In the genomic region with DNA sequence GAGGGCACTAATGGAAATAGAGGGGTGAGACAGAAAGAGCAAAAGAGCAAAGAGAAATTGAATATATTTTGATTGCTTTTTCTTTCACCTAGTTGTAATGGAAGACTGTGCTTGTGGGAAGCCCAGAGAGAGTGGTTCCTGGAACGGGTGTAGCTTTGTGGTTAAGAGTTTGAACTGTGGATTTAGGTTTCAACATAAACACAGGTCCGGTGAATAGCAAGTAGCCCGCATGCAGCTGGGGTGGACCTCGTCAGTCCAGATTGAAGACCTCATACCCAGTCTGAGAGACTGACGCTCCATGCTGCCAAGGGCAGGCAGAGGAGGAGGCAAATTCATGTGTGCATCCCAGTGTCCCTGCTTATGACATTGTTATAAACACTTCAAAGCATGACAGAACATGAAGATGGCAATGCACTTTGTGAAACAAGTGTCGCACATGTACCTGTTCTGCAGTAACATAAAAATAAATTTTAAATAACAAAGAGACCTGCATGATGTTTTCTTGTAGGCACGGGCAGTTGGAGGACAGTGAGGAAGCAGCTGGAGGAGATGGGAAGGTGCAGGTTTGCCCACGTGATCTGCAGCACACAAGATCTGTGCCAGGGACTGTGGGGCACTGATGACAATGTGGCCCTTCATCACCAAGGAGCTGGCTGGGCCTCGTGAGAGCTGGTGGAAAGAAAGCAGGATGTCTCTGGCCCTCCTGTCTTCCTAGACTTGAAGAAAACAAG, we compare ENCODE assay signal across 19 cellular contexts.
DNase-seq lines count a peak whose midpoint lies in the region; ATAC-seq and TF ChIP-seq lines count a peak whose summit lies in the region.
"Had no signal": no experiment of that assay in that cellular context is flagged by ENCODE, and none has a peak within 500 bp of the region (broad histone marks: within the 10 kb centered on the region; RNA-seq: fewer than 3 reads in every experiment).

No MANE protein-coding gene starts in this region.

- H2BK5ac ChIP-seq in IMR-90 (ENCODE audit: low read depth, low read length, poor library complexity, severe bottlenecking): no peak overlapping the region

- no peaks in the 10 kb centered on the region for H3K4me1 Mint-ChIP-seq in activated CD4-positive, alpha-beta memory T cell treated with anti-CD3 and anti-CD28 coated beads for 36 hours (ENCODE audit: low read depth)

- no peak for TF ChIP-seq CTCF in IMR-90 (conservative IDR thresholded peaks at IDR 0.05; ENCODE audit: low read depth, low read length)
- no peak for TF ChIP-seq CTCF in fibroblast of villous mesenchyme (IDR thresholded peaks at IDR 0.05; ENCODE audit: insufficient read depth, low read depth, low read length)
- TF ChIP-seq CTCF in parathyroid adenoma (IDR thresholded peaks at IDR 0.05): no peak

- H2BK120ac ChIP-seq in IMR-90 (ENCODE audit: low read depth, low read length): no peak overlapping the region

- intact Hi-C loops in IMR-90 (cut with micrococcal nuclease) (no loop called here), posterior cingulate gyrus (cut with DNase I) (no loop called here)
- intact Hi-C loops in activated CD4-positive, alpha-beta memory T cell treated with anti-CD3 and anti-CD28 coated beads for 36 hours (cut with micrococcal nuclease): no loop called here

- H4K91ac ChIP-seq in IMR-90 (ENCODE audit: insufficient read depth, low read depth, low read length): no peak overlapping the region

- no peaks in the 10 kb centered on the region for H3K36me3 Mint-ChIP-seq in activated CD4-positive, alpha-beta memory T cell treated with anti-CD3 and anti-CD28 coated beads for 36 hours

- H2BK20ac ChIP-seq in IMR-90 (ENCODE audit: low read depth, low read length): no peak overlapping the region

- H2AK5ac ChIP-seq in IMR-90 (ENCODE audit: low read depth, low read length): no peak overlapping the region

- no peak overlapping the region for H4K8ac ChIP-seq in IMR-90 (ENCODE audit: low read depth in 2 of 2, low read length in 2 of 2)

- H4K5ac ChIP-seq in IMR-90 (ENCODE audit: low read depth, low read length): no peak overlapping the region

- no peak overlapping the region for H3K14ac ChIP-seq in IMR-90 (replicated peaks; ENCODE audit: low read depth, low read length)

- no peaks in the 10 kb centered on the region for H3K27me3 Mint-ChIP-seq in activated CD4-positive, alpha-beta memory T cell treated with anti-CD3 and anti-CD28 coated beads for 36 hours

- no peak overlapping the region for H3K27ac Mint-ChIP-seq in activated CD4-positive, alpha-beta memory T cell treated with anti-CD3 and anti-CD28 coated beads for 36 hours

- H3K23ac ChIP-seq in IMR-90 (ENCODE audit: low read depth, low read length): no peak overlapping the region

- ATAC-seq in IMR-90 (ENCODE audit: low read depth): no peak

- H3K4me1 ChIP-seq in IMR-90 (ENCODE audit: control insufficient read depth, insufficient read depth, low read length) (no peaks in the 10 kb centered on the region), parathyroid adenoma (no peaks in the 10 kb centered on the region)

- no peaks in the 10 kb centered on the region for H3K9me1 ChIP-seq in IMR-90 (ENCODE audit: insufficient read depth, low read length)

- DNase-seq in IMR-90 (peak; percentile 5), OCI-M1 (lab: John Stamatoyannopoulos, UW) (peak; percentile 9), fibroblast of villous mesenchyme (ENCODE audit: low read depth) (peak; percentile 81), posterior cingulate gyrus (no peak), hepatic stellate cell (ENCODE audit: low spot score) (no peak), SHP77 treated with DMSO at 0.1 percent for 48 hours (lab: John Stamatoyannopoulos, UW) (no peak)
- no peak for DNase-seq in activated CD4-positive, alpha-beta memory T cell treated with anti-CD3 and anti-CD28 coated beads for 36 hours
- DNase-seq: ACHN, C1 segment of cervical spinal cord, DMS79 treated with DMSO at 0.1 percent for 48 hours, NCI-H1417 treated with DMSO at 0.1 percent for 48 hours, NCI-H2081, NCI-H226, NCI-H524, NCI-H82, PC-9 had no signal

- no peak overlapping the region for H2AFZ ChIP-seq in IMR-90 (replicated peaks; ENCODE audit: low read length, poor library complexity)
- peak overlapping the region; percentile 33 for H2AFZ ChIP-seq in parathyroid adenoma
- H2AFZ ChIP-seq: PC-9 had no signal

- dilution Hi-C loops in IMR-90 (cut with HindIII; ENCODE audit: low sequenced_read_pairs, unreplicated experiment): no loop called here

- H4K20me1 ChIP-seq in IMR-90 (ENCODE audit: insufficient read depth, low read length): no peaks in the 10 kb centered on the region

- H3K9ac ChIP-seq in IMR-90 (ENCODE audit: low read depth, low read length) (no peak overlapping the region), parathyroid adenoma (no peak overlapping the region)
- H3K9ac ChIP-seq: KMS-11 had no signal

- TF ChIP-seq POLR2A in IMR-90 (IDR thresholded peaks at IDR 0.05; ENCODE audit: low read depth, low read length): no peak

- H3K18ac ChIP-seq in IMR-90 (ENCODE audit: low read depth, low read length): no peak overlapping the region

- no peaks in the 10 kb centered on the region for H3K36me3 ChIP-seq in IMR-90 (ENCODE audit: control insufficient read depth, insufficient read depth, low read length)
- no peaks in the 10 kb centered on the region for H3K36me3 ChIP-seq in parathyroid adenoma (ENCODE audit: control insufficient read depth, insufficient read depth, low read length)

- H2BK15ac ChIP-seq in IMR-90 (ENCODE audit: low read depth, low read length): no peak overlapping the region

- whole genome bisulfite sequencing in IMR-90 (ENCODE audit: extremely low coverage in 2 of 2, insufficient read length in 1 of 2), 2 experiments: 43% methylated on average over 5 of the region's 9 CpGs; no CpG with 5 or more reads in 1 of the 2 experiments

- no peak overlapping the region for H2AK9ac ChIP-seq in IMR-90 (replicated peaks; ENCODE audit: low read depth, low read length, poor library complexity)

- H3K79me2 ChIP-seq in parathyroid adenoma: no peaks in the 10 kb centered on the region

- H3K9me3 ChIP-seq in IMR-90 (ENCODE audit: control insufficient read depth, insufficient read depth, low read length): no peaks in the 10 kb centered on the region
- no peaks in the 10 kb centered on the region for H3K9me3 ChIP-seq in parathyroid adenoma (ENCODE audit: control insufficient read depth, low read length)

- TF ChIP-seq RAD21 in IMR-90 (IDR thresholded peaks at IDR 0.05; ENCODE audit: low read length): no peak

- in situ Hi-C loops in IMR-90 (cut with MboI; ENCODE audit: low sequenced_read_pairs): no loop called here

- no peak overlapping the region for H3K4ac ChIP-seq in IMR-90 (ENCODE audit: low read depth, low read length)

- no peak overlapping the region for H3K4me3 Mint-ChIP-seq in activated CD4-positive, alpha-beta memory T cell treated with anti-CD3 and anti-CD28 coated beads for 36 hours

- H3K56ac ChIP-seq in IMR-90 (ENCODE audit: extremely low read depth, insufficient read depth, low read length): no peak overlapping the region

- POLR2A ChIA-PET in IMR-90 (lab: Charles Lee; ENCODE audit: unreplicated experiment): no interaction called here
- POLR2A ChIA-PET in activated CD4-positive, alpha-beta memory T cell treated with anti-CD3 and anti-CD28 coated beads for 36 hours (lab: Charles Lee): no interaction called here

- BruUV-seq in IMR-90 (replicated peaks; lab: Mats Ljungman, UMichigan): no TSS peak

- CTCF ChIA-PET in IMR-90 (lab: Yijun Ruan, JAX): no interaction called here
- CTCF ChIA-PET in activated CD4-positive, alpha-beta memory T cell treated with anti-CD3 and anti-CD28 coated beads for 36 hours (lab: Charles Lee): no interaction called here

- H3K4me3 ChIP-seq in IMR-90 (ENCODE audit: insufficient read depth, low read depth, low read length) (no peak overlapping the region), fibroblast of villous mesenchyme (ENCODE audit: low read depth, low read length) (no peak overlapping the region), parathyroid adenoma (ENCODE audit: low read depth, low read length) (no peak overlapping the region)
- H3K4me3 ChIP-seq: PC-9 had no signal

- H3K4me2 ChIP-seq in IMR-90 (ENCODE audit: low read depth, low read length): no peak overlapping the region
- no peak overlapping the region for H3K4me2 ChIP-seq in parathyroid adenoma (ENCODE audit: low read length)
- H3K4me2 ChIP-seq: KMS-11, PC-9 had no signal

- H3K79me1 ChIP-seq in IMR-90 (ENCODE audit: low read depth in 1 of 2, low read length in 2 of 2): no peaks in the 10 kb centered on the region

- H3K27ac ChIP-seq in IMR-90 (ENCODE audit: insufficient read depth, low read length) (no peak overlapping the region), parathyroid adenoma (no peak overlapping the region)
- H3K27ac ChIP-seq: KMS-11, PC-9, RWPE1 had no signal

- H3K27me3 ChIP-seq in IMR-90 (ENCODE audit: control insufficient read depth, insufficient read depth, low read length) (peaks cover 27% of the 10 kb centered on the region), parathyroid adenoma (ENCODE audit: control insufficient read depth, insufficient read depth, low read length) (no peaks in the 10 kb centered on the region)

- no peaks in the 10 kb centered on the region for H3K9me3 Mint-ChIP-seq in activated CD4-positive, alpha-beta memory T cell treated with anti-CD3 and anti-CD28 coated beads for 36 hours

TF ChIP-seq in IMR-90, 13 proteins besides CTCF, POLR2A, EP300 and RAD21:
- TF ChIP-seq NFE2L2 (IDR thresholded peaks at IDR 0.05; ENCODE audit: low read depth, low read length): no peak
- no peak for TF ChIP-seq MAZ (IDR thresholded peaks at IDR 0.05; ENCODE audit: borderline replicate concordance, low read depth, low read length)
- no peak for TF ChIP-seq MXI1 (IDR thresholded peaks at IDR 0.05; ENCODE audit: borderline replicate concordance, low read depth, low read length)

Comparison
In these comparisons a context has a peak if more than half of its experiments do, and no peak if none do; other contexts are left out.
1. DNase-seq: peak in IMR-90 (single experiment), OCI-M1 (single experiment) and fibroblast of villous mesenchyme (single experiment); none in activated CD4-positive, alpha-beta memory T cell treated with anti-CD3 and anti-CD28 coated beads for 36 hours (single experiment), posterior cingulate gyrus (0 of 10), hepatic stellate cell (single experiment) and SHP77 treated with DMSO at 0.1 percent for 48 hours (single experiment).